20 cellular contexts compared by ENCODE assay signal in the genomic region with DNA sequence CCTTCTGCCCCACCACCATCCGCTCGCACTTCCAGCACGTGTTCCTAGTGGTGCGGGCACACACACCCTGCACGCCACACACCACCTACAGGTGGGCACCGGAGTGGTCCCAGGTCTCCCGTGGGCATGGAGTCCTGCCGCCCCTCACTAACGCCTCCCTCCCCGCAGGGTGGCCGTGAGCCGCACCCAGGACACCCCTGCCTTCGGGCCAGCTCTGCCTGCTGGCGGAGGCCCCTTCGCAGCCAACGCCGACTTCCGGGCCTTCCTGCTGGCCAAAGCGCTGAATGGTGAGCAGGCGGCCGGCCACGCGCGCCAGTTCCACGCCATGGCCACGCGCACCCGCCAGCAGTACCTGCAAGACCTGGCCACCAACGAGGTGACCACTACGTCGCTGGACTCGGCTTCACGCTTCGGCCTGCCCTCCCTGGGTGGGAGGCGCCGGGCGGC. TPM values are rescaled to one million over a fixed set of nuclear protein-coding genes. Genes with fewer than 3 reads are reported as not detected.
A peak's percentile ranks its signal among the peaks of the same experiment; 100 is the strongest.
DNase-seq lines count a peak whose midpoint lies in the region; ATAC-seq, FAIRE-seq and TF ChIP-seq lines count a peak whose summit lies in the region.
"Had no signal": no experiment of that assay in that cellular context is flagged by ENCODE, and none has a peak within 500 bp of the region (broad histone marks: within the 10 kb centered on the region; RNA-seq: fewer than 3 reads in every experiment).

No MANE protein-coding gene starts in this region.

- peaks cover 16% of the 10 kb centered on the region for H3K36me3 ChIP-seq in IMR-90 (ENCODE audit: control insufficient read depth, insufficient read depth, low read length)
- H3K36me3 ChIP-seq in H1 (ENCODE audit: control insufficient read depth in 2 of 4, insufficient read depth in 4 of 4, low read length in 3 of 4) = peaks cover 0 to 3% (median 0%) of the 10 kb centered on the region in 4 experiments; a peak in 1 of 8 replicates
- no peaks in the 10 kb centered on the region for H3K36me3 ChIP-seq in Caco-2 (ENCODE audit: control insufficient read depth, insufficient read depth, low read length)

- H2BK120ac ChIP-seq in IMR-90 (ENCODE audit: low read depth, low read length) (peak overlapping the region; percentile 8; the same call in 1 of the 2 replicates), H1 (replicated peaks; ENCODE audit: low read depth, low read length) (no peak overlapping the region)

- H2AK9ac ChIP-seq in IMR-90 (replicated peaks; ENCODE audit: low read depth, low read length, poor library complexity) = peak overlapping the region; percentile 24

- H3K23ac ChIP-seq in IMR-90 (ENCODE audit: low read depth, low read length) (no peak overlapping the region), H1 (ENCODE audit: insufficient read length) (no peak overlapping the region)

- H4K5ac ChIP-seq in IMR-90 (ENCODE audit: low read depth, low read length) = no peak overlapping the region
- no peak overlapping the region for H4K5ac ChIP-seq in H1 (ENCODE audit: insufficient read length, low read depth, low read length)

- H3K56ac ChIP-seq in IMR-90 (ENCODE audit: extremely low read depth, insufficient read depth, low read length) (no peak overlapping the region), H1 (replicated peaks; ENCODE audit: insufficient read length, low read depth, low read length) (no peak overlapping the region)

- TF ChIP-seq CTCF in C4-2B (conservative IDR thresholded peaks at IDR 0.05) (no peak), IMR-90 (conservative IDR thresholded peaks at IDR 0.05; ENCODE audit: low read depth, low read length) (no peak), H1 (IDR thresholded peaks at IDR 0.05; ENCODE audit: control extremely low read depth in 1 of 3, insufficient read depth in 1 of 3, low read depth in 1 of 3, low read length in 3 of 3) (no peak), Caco-2 (IDR thresholded peaks at IDR 0.05; ENCODE audit: insufficient read depth in 1 of 2, low read depth in 1 of 2, low read length in 1 of 2, severe bottlenecking in 1 of 2, unreplicated experiment in 1 of 2) (no peak)

- peaks cover 11% of the 10 kb centered on the region; the same call in 1 of the 2 replicates for H3K23me2 ChIP-seq in H1 (ENCODE audit: low read depth, low read length)

- no peaks in the 10 kb centered on the region for H3K27me3 ChIP-seq in IMR-90 (ENCODE audit: control insufficient read depth, insufficient read depth, low read length)
- H3K27me3 ChIP-seq in H1 (replicated peaks in 1 of 4; ENCODE audit: control insufficient read depth in 3 of 4, extremely low read depth in 1 of 4, insufficient read depth in 3 of 4, low read length in 3 of 4) = peaks cover 0 to 8% (median 2%) of the 10 kb centered on the region in 4 experiments; a peak in 3 of 7 replicates
- H3K27me3 ChIP-seq in Caco-2 (replicated peaks; ENCODE audit: control insufficient read depth, insufficient read depth, low read length) = no peaks in the 10 kb centered on the region

- peaks cover 15% of the 10 kb centered on the region for H3K9me1 ChIP-seq in IMR-90 (ENCODE audit: insufficient read depth, low read length)

- in situ Hi-C loops in IMR-90 (cut with MboI; ENCODE audit: low sequenced_read_pairs) = no loop called here

- BruUV-seq in IMR-90 (replicated peaks; lab: Mats Ljungman, UMichigan) (no TSS peak), Caco-2 (replicated peaks; lab: Mats Ljungman, UMichigan) (no TSS peak)

- TF ChIP-seq RAD21 in IMR-90 (IDR thresholded peaks at IDR 0.05; ENCODE audit: low read length) (no peak), H1 (IDR thresholded peaks at IDR 0.05 in 1 of 2, conservative IDR thresholded peaks at IDR 0.05 in 1 of 2; ENCODE audit: low read depth in 2 of 2, low read length in 2 of 2) (no peak)

- no peak overlapping the region for H3K4me2 ChIP-seq in IMR-90 (ENCODE audit: low read depth, low read length)
- H3K4me2 ChIP-seq in H1 (ENCODE audit: insufficient read depth in 1 of 2, low read depth in 2 of 2, low read length in 2 of 2) = peak overlapping the region; percentile 55 to 82; a peak in 3 of 4 replicates
- H3K4me2 ChIP-seq: PC-9 had no signal

- H2AK5ac ChIP-seq in IMR-90 (ENCODE audit: low read depth, low read length) = peak overlapping the region; percentile 69; the same call in 1 of the 2 replicates
- H2AK5ac ChIP-seq in H1 (ENCODE audit: low read depth, low read length) = no peak overlapping the region

- H3K27me3 Mint-ChIP-seq in Caco-2 (ENCODE audit: insufficient read depth, unreplicated experiment) = no peaks in the 10 kb centered on the region
- H3K27me3 Mint-ChIP-seq: B cell had no signal

- H2AFZ ChIP-seq in IMR-90 (replicated peaks; ENCODE audit: low read length, poor library complexity) (peak overlapping the region; percentile 51), H1 (ENCODE audit: low read length) (no peak overlapping the region)
- H2AFZ ChIP-seq: PC-9 had no signal

- H3K27ac ChIP-seq in C4-2B (peak overlapping the region; percentile 70), IMR-90 (ENCODE audit: insufficient read depth, low read length) (no peak overlapping the region), H1 (ENCODE audit: low read depth, low read length) (no peak overlapping the region)
- H3K27ac ChIP-seq: PC-9 had no signal

- H3K4ac ChIP-seq in IMR-90 (ENCODE audit: low read depth, low read length) = no peak overlapping the region
- H3K4ac ChIP-seq in H1 (replicated peaks; ENCODE audit: insufficient read length, low read depth, low read length) = no peak overlapping the region

- intact Hi-C loops in IMR-90 (cut with micrococcal nuclease) = no loop called here
- intact Hi-C loops in posterior vena cava (cut with DNase I) = no loop called here
- intact Hi-C loops in Caco-2 (cut with micrococcal nuclease; ENCODE audit: unreplicated experiment) = no loop called here

- no peak overlapping the region for H3K27ac Mint-ChIP-seq in Caco-2 (ENCODE audit: unreplicated experiment)
- H3K27ac Mint-ChIP-seq: CD8-positive, alpha-beta T cell had no signal

- no peak overlapping the region for H3K4me3 Mint-ChIP-seq in Caco-2 (ENCODE audit: unreplicated experiment)
- H3K4me3 Mint-ChIP-seq: B cell; CD8-positive, alpha-beta T cell had no signal

- no peaks in the 10 kb centered on the region for H3K79me2 ChIP-seq in H1 (ENCODE audit: control insufficient read depth in 1 of 2, insufficient read depth in 2 of 2, low read length in 2 of 2)

- no peak overlapping the region for H2BK20ac ChIP-seq in IMR-90 (ENCODE audit: low read depth, low read length)
- H2BK20ac ChIP-seq in H1 (ENCODE audit: low read length) = no peak overlapping the region

- POLR2A ChIA-PET in IMR-90 (lab: Charles Lee; ENCODE audit: unreplicated experiment) (no interaction called here), H1 (lab: Charles Lee; ENCODE audit: partially characterized antibody) (interaction anchor here (0.6 to 7.5 kb wide), 8 partner anchors 10 to 1389 kb away, joined by 3 to 58 read pairs (median 4); a partner anchor contains a TSS), Caco-2 (lab: Charles Lee) (no interaction called here)

- H4K91ac ChIP-seq in IMR-90 (ENCODE audit: insufficient read depth, low read depth, low read length) (no peak overlapping the region), H1 (replicated peaks; ENCODE audit: insufficient read length, low read length) (no peak overlapping the region)

- no peak for TF ChIP-seq EP300 in H1 (IDR thresholded peaks at IDR 0.05; ENCODE audit: borderline replicate concordance in 1 of 2, low read depth in 2 of 2, low read length in 2 of 2)

- peaks cover 12% of the 10 kb centered on the region for H3K36me3 Mint-ChIP-seq in Caco-2 (ENCODE audit: insufficient read depth, unreplicated experiment)

- DNase-seq in IMR-90 (no peak), H1 (ENCODE audit: low read depth in 1 of 2, low spot score in 2 of 2) (no peak), posterior vena cava (ENCODE audit: low spot score) (peak; percentile 76), Caco-2 (no peak), 8988T (no peak)
- no peak for DNase-seq in activated CD8-positive, alpha-beta memory T cell treated with anti-CD3 and anti-CD28 coated beads for 24 hours
- DNase-seq: CD8-positive, alpha-beta T cell; DMS79 treated with DMSO at 0.1 percent for 48 hours; Karpas-422; NCI-H1105; NCI-H1694; NCI-H2107; NCI-H2227 treated with DMSO at 0.1 percent for 48 hours; NCI-H524 had no signal

- H4K20me1 ChIP-seq in IMR-90 (ENCODE audit: insufficient read depth, low read length) (peaks cover 13% of the 10 kb centered on the region; the same call in 1 of the 2 replicates), H1 (replicated peaks in 1 of 2; ENCODE audit: control insufficient read depth in 1 of 2, insufficient read depth in 2 of 2, low read length in 2 of 2) (peaks cover 2 to 15% of the 10 kb centered on the region in 2 experiments)

- H3K4me3 ChIP-seq in IMR-90 (ENCODE audit: insufficient read depth, low read depth, low read length) = no peak overlapping the region
- H3K4me3 ChIP-seq in H1 (ENCODE audit: extremely low read depth in 1 of 4, insufficient read depth in 2 of 4, low read depth in 3 of 4, low read length in 4 of 4) = peak overlapping the region in 2 of 4 experiments; percentile 52 to 70; a peak in 5 of 8 replicates
- no peak overlapping the region for H3K4me3 ChIP-seq in Caco-2 (ENCODE audit: low read depth, low read length)
- H3K4me3 ChIP-seq: PC-9 had no signal

- H2BK5ac ChIP-seq in IMR-90 (ENCODE audit: low read depth, low read length, poor library complexity, severe bottlenecking) (no peak overlapping the region), H1 (ENCODE audit: low read depth, low read length) (0 out of 2 replicates have a peak overlapping the region, but pooled peaks have one; percentile 12)

- no peaks in the 10 kb centered on the region for H3K9me3 Mint-ChIP-seq in Caco-2 (ENCODE audit: unreplicated experiment)
- H3K9me3 Mint-ChIP-seq: CD8-positive, alpha-beta T cell had no signal

- H3K79me1 ChIP-seq in IMR-90 (ENCODE audit: low read depth in 1 of 2, low read length in 2 of 2) = peaks cover 0 to 38% of the 10 kb centered on the region in 2 experiments; a peak in 3 of 4 replicates
- H3K79me1 ChIP-seq in H1 (ENCODE audit: low read depth, low read length) = no peaks in the 10 kb centered on the region

- no peak for FAIRE-seq in H1 (lab: Jason Lieb, UNC)
- FAIRE-seq: D721Med had no signal

- CTCF ChIA-PET in IMR-90 (lab: Yijun Ruan, JAX) = no interaction called here
- CTCF ChIA-PET in H1 (lab: Charles Lee; ENCODE audit: partially characterized antibody) = interaction anchor here (0.8 to 1.8 kb wide), 8 partner anchors 8 to 239 kb away, joined by 3 to 11 read pairs (median 3); a partner anchor contains a TSS
- CTCF ChIA-PET in Caco-2 (lab: Charles Lee) = interaction anchor here (1.0 to 1.1 kb wide), 2 partner anchors 39 to 238 kb away, joined by 3 to 4 read pairs; no protein-coding TSS in a partner anchor

- H4K8ac ChIP-seq in IMR-90 (ENCODE audit: low read depth in 2 of 2, low read length in 2 of 2) (no peak overlapping the region), H1 (ENCODE audit: extremely low read depth, insufficient read depth, low read length) (no peak overlapping the region)

- TF ChIP-seq POLR2A in IMR-90 (IDR thresholded peaks at IDR 0.05; ENCODE audit: low read depth, low read length) (no peak), H1 (IDR thresholded peaks at IDR 0.05; ENCODE audit: control extremely low read depth in 1 of 2, low read depth in 2 of 2, low read length in 2 of 2) (no peak)

- WGBS in IMR-90 (ENCODE audit: extremely low coverage in 2 of 2, insufficient read length in 1 of 2), 2 experiments = 92% methylated on average over 29 of the region's 37 CpGs; no CpG with 5 or more reads in 1 of the 2 experiments
- WGBS in H1 (ENCODE audit: extremely low coverage in 1 of 2, insufficient coverage in 1 of 2, insufficient read length in 1 of 2, insufficient replicate concordance in 2 of 2, low coverage in 1 of 2, low lambda C conversion rate in 2 of 2, missing lambda C conversion rate in 1 of 2), 2 experiments = 90% methylated on average over 21 of the region's 37 CpGs; no CpG with 5 or more reads in 1 of the 2 experiments

- no peak overlapping the region for H3K9ac ChIP-seq in IMR-90 (ENCODE audit: low read depth, low read length)
- no peak overlapping the region for H3K9ac ChIP-seq in H1 (replicated peaks in 1 of 4; ENCODE audit: extremely low read depth in 1 of 4, low read depth in 3 of 4, low read length in 3 of 4)

- dilution Hi-C loops in IMR-90 (cut with HindIII; ENCODE audit: low sequenced_read_pairs, unreplicated experiment) = no loop called here

- H3K18ac ChIP-seq in IMR-90 (ENCODE audit: low read depth, low read length) (no peak overlapping the region), H1 (ENCODE audit: extremely low read depth, low read length) (no peak overlapping the region; the same call in 1 of the 2 replicates)

- no peak for ATAC-seq in IMR-90 (ENCODE audit: low read depth)
- ATAC-seq: CD8-positive, alpha-beta T cell had no signal

- H2BK15ac ChIP-seq in IMR-90 (ENCODE audit: low read depth, low read length) = no peak overlapping the region
- no peak overlapping the region for H2BK15ac ChIP-seq in H1 (ENCODE audit: low read length)

- H3K14ac ChIP-seq in IMR-90 (replicated peaks; ENCODE audit: low read depth, low read length) (no peak overlapping the region), H1 (ENCODE audit: insufficient read length) (no peak overlapping the region)

- H3K4me1 ChIP-seq in IMR-90 (ENCODE audit: control insufficient read depth, insufficient read depth, low read length) = peaks cover 8% of the 10 kb centered on the region
- peaks cover 0 to 21% (median 13%) of the 10 kb centered on the region in 4 experiments; a peak in 6 of 7 replicates for H3K4me1 ChIP-seq in H1 (replicated peaks in 1 of 4; ENCODE audit: control insufficient read depth in 3 of 4, insufficient read depth in 4 of 4, low read length in 3 of 4)
- H3K4me1 ChIP-seq in Caco-2 = peaks cover 15% of the 10 kb centered on the region

- no peaks in the 10 kb centered on the region for H3K9me3 ChIP-seq in IMR-90 (ENCODE audit: control insufficient read depth, insufficient read depth, low read length)
- H3K9me3 ChIP-seq in H1 (ENCODE audit: insufficient read depth in 2 of 2, low read depth in 1 of 2, low read length in 1 of 2) = no peaks in the 10 kb centered on the region
- H3K9me3 ChIP-seq in Caco-2 = no peaks in the 10 kb centered on the region

- peaks cover 20% of the 10 kb centered on the region for H3K4me1 Mint-ChIP-seq in Caco-2 (ENCODE audit: low read depth, unreplicated experiment)

- H2BK12ac ChIP-seq in H1 (ENCODE audit: low read depth, low read length) = no peak overlapping the region

RNA-seq across cellular contexts. Expression of a gene that starts 8.4 kb away (rescaled TPM):
- total RNA-seq in IMR-90 (2012; rRNA removed) (10.6 and 11.4 TPM in 2 replicates), posterior vena cava (10 to 100 TPM; 62.9 to 64.2 TPM), Caco-2 (2022) (30.5 and 35.1 TPM in 2 replicates)
- polyA plus RNA-seq in IMR-90 (2012; rRNA removed) (39.7 and 44.3 TPM in 2 replicates), H1 (2011; rRNA removed) (35.3 and 59.2 TPM in 2 replicates)
- 22.9 and 41.1 TPM in 2 replicates for polyA plus RNA-seq in IMR-90 (2012; cell fraction: cytosol; rRNA removed)
- polyA plus RNA-seq in IMR-90 (2012; cell fraction: nucleus; rRNA removed; ENCODE audit: low replicate concordance) = 52.9 and 173 TPM in 2 replicates
- 67.5 and 72.2 TPM in 2 replicates for total RNA-seq in H1 (2021; fragmentation: NEBNext Ultra II Directional; extraction: Animal tissue kit (Norgen Biotek cat#: 25700))
- 35.5 TPM for polyA plus RNA-seq in H1 (2011; cell fraction: cytosol; rRNA removed)
- 111 TPM for polyA plus RNA-seq in H1 (2011; cell fraction: nucleus; rRNA removed)
- 26.3 to 53.9 TPM (median 48.6 TPM) in 4 replicates for polyA plus RNA-seq in H1 (2012, experiment 1 of 2)
- 37.6 TPM for polyA plus RNA-seq in H1 (2012, experiment 2 of 2)
- 74.5 TPM for polyA plus RNA-seq in H1 (2013, experiment 1 of 2)
- polyA plus RNA-seq in H1 (2013, experiment 2 of 2) = 69.1 TPM
- 17.6 and 30.3 TPM in 2 replicates for polyA minus RNA-seq in H1 (2011; rRNA and poly(A)+ RNA removed)
- polyA minus RNA-seq in H1 (2011; cell fraction: cytosol; rRNA and poly(A)+ RNA removed) = 39.3 TPM
- 48.9 TPM for polyA minus RNA-seq in H1 (2011; cell fraction: nucleus; rRNA and poly(A)+ RNA removed)

RNA-seq across cellular contexts. Expression of a gene that starts 16.4 kb away (rescaled TPM):
- total RNA-seq in IMR-90 (2012; rRNA removed) (8.6 and 8.9 TPM in 2 replicates), posterior vena cava (10 to 100 TPM; 57.6 to 80.8 TPM), Caco-2 (2022) (51.2 and 54.9 TPM in 2 replicates)
- polyA plus RNA-seq in IMR-90 (2012; rRNA removed) (51.0 and 53.0 TPM in 2 replicates), H1 (2011; rRNA removed) (21.9 and 28.8 TPM in 2 replicates)
- 43.5 and 58.1 TPM in 2 replicates for polyA plus RNA-seq in IMR-90 (2012; cell fraction: cytosol; rRNA removed)
- polyA plus RNA-seq in IMR-90 (2012; cell fraction: nucleus; rRNA removed; ENCODE audit: low replicate concordance) = 107 and 159 TPM in 2 replicates
- 25.5 and 27.5 TPM in 2 replicates for total RNA-seq in H1 (2021; fragmentation: NEBNext Ultra II Directional; extraction: Animal tissue kit (Norgen Biotek cat#: 25700))
- polyA plus RNA-seq in H1 (2011; cell fraction: cytosol; rRNA removed) = 13.3 TPM
- polyA plus RNA-seq in H1 (2011; cell fraction: nucleus; rRNA removed) = 67.2 TPM
- 22.2 to 30.9 TPM (median 25.1 TPM) in 4 replicates for polyA plus RNA-seq in H1 (2012, experiment 1 of 2)
- 24.7 TPM for polyA plus RNA-seq in H1 (2012, experiment 2 of 2)
- polyA plus RNA-seq in H1 (2013, experiment 1 of 2) = 23.9 TPM
- 22.6 TPM for polyA plus RNA-seq in H1 (2013, experiment 2 of 2)
- polyA minus RNA-seq in H1 (2011; rRNA and poly(A)+ RNA removed) = 20.0 and 30.6 TPM in 2 replicates
- polyA minus RNA-seq in H1 (2011; cell fraction: cytosol; rRNA and poly(A)+ RNA removed) = 13.8 TPM
- polyA minus RNA-seq in H1 (2011; cell fraction: nucleus; rRNA and poly(A)+ RNA removed) = 29.0 TPM

RNA-seq across cellular contexts. Expression of a gene that starts 30.7 kb away (rescaled TPM):
- total RNA-seq in IMR-90 (2012; rRNA removed) = 5.6 and 5.8 TPM in 2 replicates
- 33.2 and 40.4 TPM in 2 replicates for polyA plus RNA-seq in IMR-90 (2012; rRNA removed)
- 20.0 and 31.2 TPM in 2 replicates for polyA plus RNA-seq in IMR-90 (2012; cell fraction: cytosol; rRNA removed)
- 56.4 and 185 TPM in 2 replicates for polyA plus RNA-seq in IMR-90 (2012; cell fraction: nucleus; rRNA removed; ENCODE audit: low replicate concordance)
- total RNA-seq in H1 (2021; fragmentation: NEBNext Ultra II Directional; extraction: Animal tissue kit (Norgen Biotek cat#: 25700)) = 38.8 and 39.4 TPM in 2 replicates
- polyA plus RNA-seq in H1 (2011; rRNA removed) = 27.2 and 45.1 TPM in 2 replicates
- polyA plus RNA-seq in H1 (2011; cell fraction: cytosol; rRNA removed) = 17.7 TPM
- polyA plus RNA-seq in H1 (2011; cell fraction: nucleus; rRNA removed) = 108 TPM
- 19.0 to 39.6 TPM (median 33.1 TPM) in 4 replicates for polyA plus RNA-seq in H1 (2012, experiment 1 of 2)
- polyA plus RNA-seq in H1 (2012, experiment 2 of 2) = 28.8 TPM
- 26.5 TPM for polyA plus RNA-seq in H1 (2013, experiment 1 of 2)
- 26.0 TPM for polyA plus RNA-seq in H1 (2013, experiment 2 of 2)
- 26.2 and 30.5 TPM in 2 replicates for polyA minus RNA-seq in H1 (2011; rRNA and poly(A)+ RNA removed)
- 34.0 TPM for polyA minus RNA-seq in H1 (2011; cell fraction: cytosol; rRNA and poly(A)+ RNA removed)
- polyA minus RNA-seq in H1 (2011; cell fraction: nucleus; rRNA and poly(A)+ RNA removed) = 46.0 TPM
- 10 to 100 TPM; 21.3 to 22.6 TPM for total RNA-seq in posterior vena cava
- total RNA-seq in Caco-2 (2022) = 52.7 and 52.8 TPM in 2 replicates

RNA-seq across cellular contexts. Expression of a gene that starts 32.3 kb away (rescaled TPM):
- total RNA-seq in IMR-90 (2012; rRNA removed) (16.7 and 17.7 TPM in 2 replicates), posterior vena cava (10 to 100 TPM; 39.1 to 46.3 TPM), Caco-2 (2022) (80.5 and 89.2 TPM in 2 replicates)
- polyA plus RNA-seq in IMR-90 (2012; rRNA removed) (37.5 and 52.0 TPM in 2 replicates), H1 (2011; rRNA removed) (30.3 and 45.8 TPM in 2 replicates)
- 29.9 and 39.6 TPM in 2 replicates for polyA plus RNA-seq in IMR-90 (2012; cell fraction: cytosol; rRNA removed)
- polyA plus RNA-seq in IMR-90 (2012; cell fraction: nucleus; rRNA removed; ENCODE audit: low replicate concordance) = 57.5 and 129 TPM in 2 replicates
- 44.6 and 48.4 TPM in 2 replicates for total RNA-seq in H1 (2021; fragmentation: NEBNext Ultra II Directional; extraction: Animal tissue kit (Norgen Biotek cat#: 25700))
- 27.4 TPM for polyA plus RNA-seq in H1 (2011; cell fraction: cytosol; rRNA removed)
- polyA plus RNA-seq in H1 (2011; cell fraction: nucleus; rRNA removed) = 44.3 TPM
- polyA plus RNA-seq in H1 (2012, experiment 1 of 2) = 33.6 to 39.5 TPM (median 37.5 TPM) in 4 replicates
- 31.2 TPM for polyA plus RNA-seq in H1 (2012, experiment 2 of 2)
- 28.0 TPM for polyA plus RNA-seq in H1 (2013, experiment 1 of 2)
- polyA plus RNA-seq in H1 (2013, experiment 2 of 2) = 25.0 TPM
- polyA minus RNA-seq in H1 (2011; rRNA and poly(A)+ RNA removed) = 17.7 and 26.1 TPM in 2 replicates
- polyA minus RNA-seq in H1 (2011; cell fraction: cytosol; rRNA and poly(A)+ RNA removed) = 28.2 TPM
- 39.8 TPM for polyA minus RNA-seq in H1 (2011; cell fraction: nucleus; rRNA and poly(A)+ RNA removed)

RNA-seq across cellular contexts. Expression of a gene that starts 50.7 kb away (rescaled TPM):
- total RNA-seq in IMR-90 (2012; rRNA removed) (not detected in 2 replicates), posterior vena cava (under 1 TPM; 0.65 to 0.71 TPM), Caco-2 (2022) (0.39 and 0.49 TPM in 2 replicates)
- polyA plus RNA-seq in IMR-90 (2012; rRNA removed) (0.09 and 0.34 TPM in 2 replicates), H1 (2011; rRNA removed) (0.74 and 1.4 TPM in 2 replicates)
- 0.08 and 0.13 TPM in 2 replicates for polyA plus RNA-seq in IMR-90 (2012; cell fraction: cytosol; rRNA removed)
- polyA plus RNA-seq in IMR-90 (2012; cell fraction: nucleus; rRNA removed; ENCODE audit: low replicate concordance) = 0.89 and 3.2 TPM in 2 replicates
- total RNA-seq in H1 (2021; fragmentation: NEBNext Ultra II Directional; extraction: Animal tissue kit (Norgen Biotek cat#: 25700)) = 0.42 and 1.0 TPM in 2 replicates
- 0.71 TPM for polyA plus RNA-seq in H1 (2011; cell fraction: cytosol; rRNA removed)
- polyA plus RNA-seq in H1 (2011; cell fraction: nucleus; rRNA removed) = 1.4 TPM
- polyA plus RNA-seq in H1 (2012, experiment 1 of 2) = 0.32 to 1.1 TPM (median 0.65 TPM) in 3 of 4 replicates, not detected in the other
- not detected for polyA plus RNA-seq in H1 (2012, experiment 2 of 2)
- polyA plus RNA-seq in H1 (2013, experiment 1 of 2) = 0.18 TPM
- polyA plus RNA-seq in H1 (2013, experiment 2 of 2) = 0.24 TPM
- polyA minus RNA-seq in H1 (2011; rRNA and poly(A)+ RNA removed) = 0.19 and 0.71 TPM in 2 replicates
- polyA minus RNA-seq in H1 (2011; cell fraction: cytosol; rRNA and poly(A)+ RNA removed) = not detected
- polyA minus RNA-seq in H1 (2011; cell fraction: nucleus; rRNA and poly(A)+ RNA removed) = 1.1 TPM
- total RNA-seq: G401, PC-9 had no signal
- polyA plus RNA-seq: AG04450 had no signal
